In genomic region chr7:130982160-130982638, GRCh38 we compare ENCODE assay signal across 8 cellular contexts.
A peak's percentile ranks its signal among the peaks of the same experiment; 100 is the strongest.
DNase-seq lines count a peak whose midpoint lies in the region; ATAC-seq and TF ChIP-seq lines count a peak whose summit lies in the region.

No MANE protein-coding gene starts in this region.

- peaks cover 59% of the 10 kb centered on the region for H3K4me1 Mint-ChIP-seq in activated CD4-positive, alpha-beta memory T cell treated with anti-CD3 and anti-CD28 coated beads for 36 hours (ENCODE audit: low read depth)
- H3K4me1 Mint-ChIP-seq in activated CD4-positive, alpha-beta memory T cell treated with anti-CD3 and anti-CD28 coated beads, Interleukin-2, amount 10 ng/mL, durations not matched to agents 7 days and 5 days: peaks cover 46% of the 10 kb centered on the region

- H3K36me3 Mint-ChIP-seq in activated CD4-positive, alpha-beta memory T cell treated with anti-CD3 and anti-CD28 coated beads for 36 hours: peaks cover 14% of the 10 kb centered on the region
- peaks cover 23% of the 10 kb centered on the region for H3K36me3 Mint-ChIP-seq in activated CD4-positive, alpha-beta memory T cell treated with anti-CD3 and anti-CD28 coated beads, Interleukin-2, amount 10 ng/mL, durations not matched to agents 7 days and 5 days (ENCODE audit: low read depth)

- POLR2A ChIA-PET in activated CD4-positive, alpha-beta memory T cell treated with anti-CD3 and anti-CD28 coated beads for 36 hours (lab: Charles Lee): interaction anchor here (0.6 to 6.5 kb wide), 17 partner anchors 8 to 87 kb away, joined by 3 to 67 read pairs (median 4); no protein-coding TSS in a partner anchor
- POLR2A ChIA-PET in activated CD4-positive, alpha-beta memory T cell treated with anti-CD3 and anti-CD28 coated beads, Interleukin-2, amount 10 ng/mL, durations not matched to agents 7 days and 5 days (lab: Charles Lee): interaction anchor here (0.6 to 6.0 kb wide), 26 partner anchors 8 to 128 kb away, joined by 3 to 43 read pairs (median 5); no protein-coding TSS in a partner anchor

- intact Hi-C loops in activated CD4-positive, alpha-beta memory T cell treated with anti-CD3 and anti-CD28 coated beads for 36 hours (cut with micrococcal nuclease): loop anchor here (1.0 to 2.0 kb wide), 4 partner anchors 8 to 58 kb away; no protein-coding TSS in a partner anchor
- intact Hi-C loops in colonic mucosa (cut with DNase I): no loop called here
- intact Hi-C loops in mucosa of descending colon (cut with DNase I, micrococcal nuclease): no loop called here
- intact Hi-C loops in posterior cingulate gyrus (cut with DNase I): no loop called here

- H3K9me3 ChIP-seq in colonic mucosa (no peaks in the 10 kb centered on the region), mucosa of descending colon (no peaks in the 10 kb centered on the region)

- peak overlapping the region; percentile 2 for H3K27ac ChIP-seq in colonic mucosa

- H3K9me3 Mint-ChIP-seq in activated CD4-positive, alpha-beta memory T cell treated with anti-CD3 and anti-CD28 coated beads for 36 hours: no peaks in the 10 kb centered on the region
- no peaks in the 10 kb centered on the region for H3K9me3 Mint-ChIP-seq in activated CD4-positive, alpha-beta memory T cell treated with anti-CD3 and anti-CD28 coated beads, Interleukin-2, amount 10 ng/mL, durations not matched to agents 7 days and 5 days

- no peak overlapping the region for H3K4me3 Mint-ChIP-seq in activated CD4-positive, alpha-beta memory T cell treated with anti-CD3 and anti-CD28 coated beads for 36 hours
- H3K4me3 Mint-ChIP-seq in activated CD4-positive, alpha-beta memory T cell treated with anti-CD3 and anti-CD28 coated beads, Interleukin-2, amount 10 ng/mL, durations not matched to agents 7 days and 5 days: no peak overlapping the region

- CTCF ChIA-PET in activated CD4-positive, alpha-beta memory T cell treated with anti-CD3 and anti-CD28 coated beads for 36 hours (lab: Charles Lee): interaction anchor here (0.6 to 5.0 kb wide), 46 partner anchors 8 to 441 kb away, joined by 3 to 90 read pairs (median 5); no protein-coding TSS in a partner anchor
- CTCF ChIA-PET in activated CD4-positive, alpha-beta memory T cell treated with anti-CD3 and anti-CD28 coated beads, Interleukin-2, amount 10 ng/mL, durations not matched to agents 7 days and 5 days (lab: Charles Lee): interaction anchor here (0.6 to 4.2 kb wide), 39 partner anchors 8 to 519 kb away, joined by 3 to 51 read pairs (median 5); no protein-coding TSS in a partner anchor

- H3K36me3 ChIP-seq in colonic mucosa: no peaks in the 10 kb centered on the region
- no peaks in the 10 kb centered on the region for H3K36me3 ChIP-seq in mucosa of descending colon (ENCODE audit: low read depth)

- peak; percentile 60 for ATAC-seq in HG03060 (IDR thresholded peaks at IDR 0.05; ENCODE audit: low read depth, unreplicated experiment)
- ATAC-seq in mucosa of descending colon: peak; percentile 88

- no peaks in the 10 kb centered on the region for H3K27me3 ChIP-seq in colonic mucosa

- H3K4me3 ChIP-seq in colonic mucosa: no peak overlapping the region
- H3K4me3 ChIP-seq in mucosa of descending colon: no peak overlapping the region

- no peak overlapping the region for H3K27ac Mint-ChIP-seq in activated CD4-positive, alpha-beta memory T cell treated with anti-CD3 and anti-CD28 coated beads for 36 hours
- H3K27ac Mint-ChIP-seq in activated CD4-positive, alpha-beta memory T cell treated with anti-CD3 and anti-CD28 coated beads, Interleukin-2, amount 10 ng/mL, durations not matched to agents 7 days and 5 days: no peak overlapping the region

- no peaks in the 10 kb centered on the region for H3K4me1 ChIP-seq in colonic mucosa
- peaks cover 16% of the 10 kb centered on the region for H3K4me1 ChIP-seq in mucosa of descending colon (ENCODE audit: low read depth)

- H3K9ac ChIP-seq in colonic mucosa (ENCODE audit: low read depth in 2 of 2, low read length in 2 of 2): peak overlapping the region in 1 of 2 donors; percentile 54

- no peaks in the 10 kb centered on the region for H3K27me3 Mint-ChIP-seq in activated CD4-positive, alpha-beta memory T cell treated with anti-CD3 and anti-CD28 coated beads for 36 hours
- no peaks in the 10 kb centered on the region for H3K27me3 Mint-ChIP-seq in activated CD4-positive, alpha-beta memory T cell treated with anti-CD3 and anti-CD28 coated beads, Interleukin-2, amount 10 ng/mL, durations not matched to agents 7 days and 5 days

- peak; percentile 48 for DNase-seq in activated CD4-positive, alpha-beta memory T cell treated with anti-CD3 and anti-CD28 coated beads for 36 hours
- DNase-seq in activated CD4-positive, alpha-beta memory T cell treated with anti-CD3 and anti-CD28 coated beads, Interleukin-2, amount 10 ng/mL, durations not matched to agents 7 days and 5 days: no peak
- peak; percentile 58 for DNase-seq in NCI-H82 (lab: John Stamatoyannopoulos, UW)
- no peak for DNase-seq in colonic mucosa
- no peak for DNase-seq in mucosa of descending colon
- DNase-seq in posterior cingulate gyrus: no peak
- no peak for DNase-seq in middle frontal gyrus (ENCODE audit: extremely low spot score, low spot score)

- TF ChIP-seq CTCF in colonic mucosa (IDR thresholded peaks at IDR 0.05) (peak; percentile 59), mucosa of descending colon (IDR thresholded peaks at IDR 0.05) (no peak)

Comparison
In these comparisons a context has a peak if more than half of its experiments do, and no peak if none do; other contexts are left out.
1. DNase-seq: peak in activated CD4-positive, alpha-beta memory T cell treated with anti-CD3 and anti-CD28 coated beads for 36 hours (single experiment) and NCI-H82 (single experiment); none in activated CD4-positive, alpha-beta memory T cell treated with anti-CD3 and anti-CD28 coated beads, Interleukin-2, amount 10 ng/mL, durations not matched to agents 7 days and 5 days (single experiment), colonic mucosa (single experiment), mucosa of descending colon (0 of 3), posterior cingulate gyrus (0 of 10) and middle frontal gyrus (single experiment).